Comparison of ENCODE assay signal across 12 cellular contexts in the genomic region with DNA sequence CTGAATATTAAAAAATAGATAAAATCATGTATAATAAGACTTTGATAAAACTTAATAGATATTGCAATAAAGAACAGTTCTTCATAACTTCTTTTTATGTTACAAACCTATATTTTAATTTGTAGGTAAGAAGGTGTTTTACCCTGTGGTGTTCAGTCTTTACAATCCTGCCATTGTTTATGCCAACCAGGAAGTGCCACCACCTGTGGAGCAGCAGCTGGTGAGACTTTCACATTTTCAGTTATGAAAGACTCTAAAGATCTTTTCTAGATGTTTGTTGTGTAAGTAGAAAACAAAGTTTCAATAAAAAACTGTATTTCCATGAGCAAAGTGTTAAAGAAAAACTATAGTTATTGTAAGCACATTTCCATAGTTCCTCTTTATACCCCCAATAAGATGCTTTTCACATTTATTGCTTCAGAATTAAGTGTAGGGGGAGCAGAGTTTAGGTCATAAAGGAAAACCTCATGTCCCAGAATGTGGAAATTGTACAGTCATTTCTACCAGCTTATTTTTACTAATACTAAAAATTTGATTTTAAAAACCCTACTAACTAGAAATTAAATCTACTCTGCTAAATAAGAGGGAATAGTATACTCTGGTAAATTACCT. TPM values are rescaled to one million over a fixed set of nuclear protein-coding genes. Genes with fewer than 3 reads are reported as not detected.
DNase-seq lines count a peak whose midpoint lies in the region; ATAC-seq and TF ChIP-seq lines count a peak whose summit lies in the region.
"Had no signal": no experiment of that assay in that cellular context is flagged by ENCODE, and none has a peak within 500 bp of the region (broad histone marks: within the 10 kb centered on the region; RNA-seq: fewer than 3 reads in every experiment).

No MANE protein-coding gene starts in this region.

- H3K27me3 Mint-ChIP-seq in nephron progenitor cell (ENCODE audit: low read depth, poor library complexity), result no peaks in the 10 kb centered on the region

- no peaks in the 10 kb centered on the region for H3K9me3 Mint-ChIP-seq in nephron progenitor cell
- H3K9me3 Mint-ChIP-seq: stimulated activated effector memory CD8-positive, alpha-beta T cell treated with anti-CD3 and anti-CD28 coated beads, Interleukin-12 subunit alpha, Interleukin-12 subunit beta, amount 100 ng/mL, for 72 hours; T-helper 1 cell treated with Interleukin-12 subunit alpha and Interleukin-12 subunit beta and Interleukin-4 antibody, amounts not matched to agents 30 μg/mL and 1 μg/mL, for 36 hours had no signal

- peaks cover 18% of the 10 kb centered on the region for H3K36me3 Mint-ChIP-seq in nephron progenitor cell (ENCODE audit: low read depth)

- H3K27ac Mint-ChIP-seq in nephron progenitor cell, result no peak overlapping the region
- H3K27ac Mint-ChIP-seq: stimulated activated effector memory CD8-positive, alpha-beta T cell treated with anti-CD3 and anti-CD28 coated beads, Interleukin-12 subunit alpha, Interleukin-12 subunit beta, amount 100 ng/mL, for 72 hours; T-helper 1 cell treated with Interleukin-12 subunit alpha and Interleukin-12 subunit beta and Interleukin-4 antibody, amounts not matched to agents 30 μg/mL and 1 μg/mL, for 36 hours had no signal

- TF ChIP-seq CTCF in nephron progenitor cell (IDR thresholded peaks at IDR 0.05), result no peak

- H3K4me1 Mint-ChIP-seq in nephron progenitor cell, result no peaks in the 10 kb centered on the region

- peak; percentile 24 for DNase-seq in NCI-H748 (lab: John Stamatoyannopoulos, UW; ENCODE audit: unreplicated experiment)
- DNase-seq in NCI-H748 treated with DMSO at 0.1 percent for 48 hours (lab: John Stamatoyannopoulos, UW), result no peak
- DNase-seq in left colon, result peak in 1 of 2 donors; percentile 23
- DNase-seq in Kasumi-1 (lab: John Stamatoyannopoulos, UW), result no peak
- DNase-seq in nephron progenitor cell, result no peak
- no peak for DNase-seq in amygdala (lab: John Stamatoyannopoulos, UW)
- DNase-seq: foreskin melanocyte, NCI-H2171 treated with DMSO at 0.1 percent for 48 hours had no signal

- ATAC-seq in GM21381 (IDR thresholded peaks at IDR 0.05; ENCODE audit: unreplicated experiment) (peak; percentile 72), HG03354 (IDR thresholded peaks at IDR 0.05; ENCODE audit: poor library complexity, severe bottlenecking, unreplicated experiment) (peak; percentile 81), left colon (peak; percentile 85)

- H3K4me3 Mint-ChIP-seq in nephron progenitor cell, result no peak overlapping the region
- H3K4me3 Mint-ChIP-seq: stimulated activated effector memory CD8-positive, alpha-beta T cell treated with anti-CD3 and anti-CD28 coated beads, Interleukin-12 subunit alpha, Interleukin-12 subunit beta, amount 100 ng/mL, for 72 hours; T-helper 1 cell treated with Interleukin-12 subunit alpha and Interleukin-12 subunit beta and Interleukin-4 antibody, amounts not matched to agents 30 μg/mL and 1 μg/mL, for 36 hours had no signal

- intact Hi-C loops in left colon (cut with DNase I, micrococcal nuclease), result no loop called here

RNA-seq across cellular contexts. Expression of gene CSGALNACT2, which starts 28.7 kb away (rescaled TPM):
- 1 to 10 TPM; 4.7 to 6.7 TPM for total RNA-seq in left colon
